Comparison of ENCODE assay signal across 19 cellular contexts in the genomic region with DNA sequence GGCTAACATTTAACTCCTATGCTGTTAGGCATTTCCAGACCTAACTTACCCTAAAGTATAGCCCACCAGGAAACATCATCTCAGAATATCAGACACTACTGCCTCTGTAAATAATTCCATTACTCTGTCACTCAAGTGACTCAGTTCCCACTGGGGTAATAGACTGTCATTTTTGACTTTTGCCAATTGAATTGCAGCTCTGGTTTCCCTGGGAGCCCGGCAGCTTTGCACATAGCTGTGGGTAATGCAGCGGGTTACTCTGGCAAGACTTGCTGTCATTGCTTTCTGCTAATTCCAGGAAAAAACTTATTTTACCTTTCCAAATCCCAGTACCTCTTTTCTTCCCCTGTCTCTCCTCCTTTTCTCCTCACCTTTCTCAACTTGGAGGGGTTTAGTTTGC. TPM values are rescaled to one million over a fixed set of nuclear protein-coding genes. Genes with fewer than 3 reads are reported as not detected.
DNase-seq lines count a peak whose midpoint lies in the region; ATAC-seq and TF ChIP-seq lines count a peak whose summit lies in the region.
"Had no signal": no experiment of that assay in that cellular context is flagged by ENCODE, and none has a peak within 500 bp of the region (broad histone marks: within the 10 kb centered on the region; RNA-seq: fewer than 3 reads in every experiment).

No MANE protein-coding gene starts in this region.

- H3K36me3 Mint-ChIP-seq in activated CD4-positive, alpha-beta T cell treated with anti-CD3 and anti-CD28 coated beads for 36 hours (ENCODE audit: low read depth) = no peaks in the 10 kb centered on the region
- H3K36me3 Mint-ChIP-seq in activated CD4-positive, alpha-beta T cell treated with anti-CD3 and anti-CD28 coated beads, Interleukin-2, amount 10 ng/mL, durations not matched to agents 7 days and 5 days (ENCODE audit: low read depth) = peaks cover 7% of the 10 kb centered on the region

- POLR2A ChIA-PET in activated CD4-positive, alpha-beta T cell treated with anti-CD3 and anti-CD28 coated beads for 36 hours (lab: Charles Lee) = no interaction called here
- POLR2A ChIA-PET in activated CD4-positive, alpha-beta T cell treated with anti-CD3 and anti-CD28 coated beads, Interleukin-2, amount 10 ng/mL, durations not matched to agents 7 days and 5 days (lab: Charles Lee) = interaction anchor here (0.6 kb wide), 1 partner anchor 12 kb away, joined by 4 read pairs; no protein-coding TSS in a partner anchor

- TF ChIP-seq CTCF in HL-60 (IDR thresholded peaks at IDR 0.05; ENCODE audit: insufficient read depth, low read length) = no peak
- no peak for TF ChIP-seq CTCF in osteoblast (IDR thresholded peaks at IDR 0.05; ENCODE audit: extremely low read depth, low read depth, low read length)

- H3K9me3 Mint-ChIP-seq in activated CD4-positive, alpha-beta T cell treated with anti-CD3 and anti-CD28 coated beads for 36 hours (ENCODE audit: low read depth) = no peaks in the 10 kb centered on the region
- H3K9me3 Mint-ChIP-seq in activated CD4-positive, alpha-beta T cell treated with anti-CD3 and anti-CD28 coated beads, Interleukin-2, amount 10 ng/mL, durations not matched to agents 7 days and 5 days = no peaks in the 10 kb centered on the region

- H4K20me1 ChIP-seq in osteoblast (ENCODE audit: insufficient read depth, low read length) = no peaks in the 10 kb centered on the region

- intact Hi-C loops in activated CD4-positive, alpha-beta T cell treated with anti-CD3 and anti-CD28 coated beads for 36 hours (cut with DNase I, micrococcal nuclease) = no loop called here

- H3K27me3 Mint-ChIP-seq in activated CD4-positive, alpha-beta T cell treated with anti-CD3 and anti-CD28 coated beads for 36 hours = no peaks in the 10 kb centered on the region
- H3K27me3 Mint-ChIP-seq in activated CD4-positive, alpha-beta T cell treated with anti-CD3 and anti-CD28 coated beads, Interleukin-2, amount 10 ng/mL, durations not matched to agents 7 days and 5 days = no peaks in the 10 kb centered on the region

- H3K27ac ChIP-seq in HL-60 (replicated peaks) (peak overlapping the region; percentile 34), osteoblast (ENCODE audit: low read depth, low read length) (no peak overlapping the region)
- H3K27ac ChIP-seq: SJSA1 had no signal

- no peaks in the 10 kb centered on the region for H3K79me2 ChIP-seq in osteoblast (ENCODE audit: insufficient read depth, low read length)

- H3K4me1 ChIP-seq in osteoblast (ENCODE audit: insufficient read depth, low read length) = peaks cover 9% of the 10 kb centered on the region
- H3K4me1 ChIP-seq: Caco-2 had no signal

- H3K9me3 ChIP-seq in osteoblast (ENCODE audit: low read depth, low read length) = no peaks in the 10 kb centered on the region
- H3K9me3 ChIP-seq: Caco-2, SJSA1 had no signal

- H3K4me3 Mint-ChIP-seq in activated CD4-positive, alpha-beta T cell treated with anti-CD3 and anti-CD28 coated beads for 36 hours = no peak overlapping the region
- no peak overlapping the region for H3K4me3 Mint-ChIP-seq in activated CD4-positive, alpha-beta T cell treated with anti-CD3 and anti-CD28 coated beads, Interleukin-2, amount 10 ng/mL, durations not matched to agents 7 days and 5 days
- H3K4me3 Mint-ChIP-seq: CD14-positive monocyte had no signal

- peak; percentile 45 for DNase-seq in activated CD4-positive, alpha-beta T cell treated with anti-CD3 and anti-CD28 coated beads for 36 hours
- no peak for DNase-seq in activated CD4-positive, alpha-beta T cell treated with anti-CD3 and anti-CD28 coated beads, Interleukin-2, amount 10 ng/mL, durations not matched to agents 7 days and 5 days
- DNase-seq in HL-60 (ENCODE audit: low read depth in 1 of 2, low spot score in 1 of 2) = no peak
- peak; percentile 26 for DNase-seq in RKO (ENCODE audit: low spot score)
- peak; percentile 86 for DNase-seq in osteoblast (ENCODE audit: insufficient read length, low spot score, missing footprints)
- no peak for DNase-seq in NCI-H1105 (lab: John Stamatoyannopoulos, UW)
- DNase-seq: 8988T, Caco-2, DMS53, NCI-H1417 treated with DMSO at 0.1 percent for 48 hours, NCI-H2029, NCI-H510A, SW 1271 had no signal

- CTCF ChIA-PET in activated CD4-positive, alpha-beta T cell treated with anti-CD3 and anti-CD28 coated beads for 36 hours (lab: Charles Lee) = no interaction called here
- CTCF ChIA-PET in activated CD4-positive, alpha-beta T cell treated with anti-CD3 and anti-CD28 coated beads, Interleukin-2, amount 10 ng/mL, durations not matched to agents 7 days and 5 days (lab: Charles Lee) = interaction anchor here (0.6 to 1.0 kb wide), 3 partner anchors 12 to 343 kb away, joined by 3 read pairs; no protein-coding TSS in a partner anchor

- H3K4me3 ChIP-seq in HL-60 (replicated peaks; ENCODE audit: insufficient read depth, low read length) (no peak overlapping the region), osteoblast (ENCODE audit: insufficient read depth, low read length) (no peak overlapping the region)
- H3K4me3 ChIP-seq: SJSA1 had no signal

- ATAC-seq in activated CD4-positive, alpha-beta T cell treated with anti-CD3 and anti-CD28 coated beads for 36 hours = no peak
- ATAC-seq in GM19328 (IDR thresholded peaks at IDR 0.05; ENCODE audit: unreplicated experiment) (no peak), HG02870 (IDR thresholded peaks at IDR 0.05; ENCODE audit: unreplicated experiment) (no peak)
- ATAC-seq: HCT116 had no signal

- peaks cover 62% of the 10 kb centered on the region for H3K4me1 Mint-ChIP-seq in activated CD4-positive, alpha-beta T cell treated with anti-CD3 and anti-CD28 coated beads for 36 hours
- H3K4me1 Mint-ChIP-seq in activated CD4-positive, alpha-beta T cell treated with anti-CD3 and anti-CD28 coated beads, Interleukin-2, amount 10 ng/mL, durations not matched to agents 7 days and 5 days = peaks cover 72% of the 10 kb centered on the region

- no peaks in the 10 kb centered on the region for H3K27me3 ChIP-seq in HL-60 (ENCODE audit: insufficient read depth, poor library complexity, severe bottlenecking)
- peaks cover 12% of the 10 kb centered on the region for H3K27me3 ChIP-seq in osteoblast (ENCODE audit: insufficient read depth, low read length)
- H3K27me3 ChIP-seq: SJSA1 had no signal

- no peak overlapping the region for H3K27ac Mint-ChIP-seq in activated CD4-positive, alpha-beta T cell treated with anti-CD3 and anti-CD28 coated beads for 36 hours
- H3K27ac Mint-ChIP-seq in activated CD4-positive, alpha-beta T cell treated with anti-CD3 and anti-CD28 coated beads, Interleukin-2, amount 10 ng/mL, durations not matched to agents 7 days and 5 days = no peak overlapping the region

- H2AFZ ChIP-seq in osteoblast (ENCODE audit: low read length) = no peak overlapping the region

- H3K36me3 ChIP-seq in osteoblast (ENCODE audit: insufficient read depth, low read length) = no peaks in the 10 kb centered on the region
- H3K36me3 ChIP-seq: SJSA1 had no signal

- peak overlapping the region; percentile 34 for H3K4me2 ChIP-seq in osteoblast (ENCODE audit: insufficient read depth, low read length)

RNA-seq across cellular contexts. Expression of a gene that starts 12.5 kb away (rescaled TPM):
- 10 to 100 TPM; 19.6 to 19.7 TPM for total RNA-seq in activated CD4-positive, alpha-beta T cell treated with anti-CD3 and anti-CD28 coated beads for 36 hours
- total RNA-seq in activated CD4-positive, alpha-beta T cell treated with anti-CD3 and anti-CD28 coated beads, Interleukin-2, amount 10 ng/mL, durations not matched to agents 7 days and 5 days = 10 to 100 TPM; 36.6 to 40.6 TPM
- total RNA-seq in osteoblast = 0.72 and 1.2 TPM in 2 replicates
- total RNA-seq: MCF 10A had no signal

RNA-seq across cellular contexts. Expression of a gene that starts 58.6 kb away (rescaled TPM):
- 10 to 100 TPM; 12.7 to 16.2 TPM for total RNA-seq in activated CD4-positive, alpha-beta T cell treated with anti-CD3 and anti-CD28 coated beads for 36 hours
- total RNA-seq in activated CD4-positive, alpha-beta T cell treated with anti-CD3 and anti-CD28 coated beads, Interleukin-2, amount 10 ng/mL, durations not matched to agents 7 days and 5 days = 10 to 100 TPM; 14.9 to 15.0 TPM
- total RNA-seq in osteoblast = 8.0 TPM in 2 replicates

RNA-seq across cellular contexts. Expression of a gene that starts 58.7 kb away (rescaled TPM):
- 10 to 100 TPM; 12.8 to 21.4 TPM for total RNA-seq in activated CD4-positive, alpha-beta T cell treated with anti-CD3 and anti-CD28 coated beads for 36 hours
- total RNA-seq in activated CD4-positive, alpha-beta T cell treated with anti-CD3 and anti-CD28 coated beads, Interleukin-2, amount 10 ng/mL, durations not matched to agents 7 days and 5 days = 10 to 100 TPM; 19.5 to 24.8 TPM
- 6.8 and 7.2 TPM in 2 replicates for total RNA-seq in osteoblast

Comparison
In these comparisons a context has a peak if more than half of its experiments do, and no peak if none do; other contexts are left out.
1. DNase-seq: peak in activated CD4-positive, alpha-beta T cell treated with anti-CD3 and anti-CD28 coated beads for 36 hours (single experiment), RKO (single experiment) and osteoblast (single experiment); none in activated CD4-positive, alpha-beta T cell treated with anti-CD3 and anti-CD28 coated beads, Interleukin-2, amount 10 ng/mL, durations not matched to agents 7 days and 5 days (single experiment), HL-60 (0 of 2) and NCI-H1105 (single experiment).